8 cellular contexts compared by ENCODE assay signal in genomic region chr2:169823996-169824372, GRCh38. TPM values are rescaled to one million over a fixed set of nuclear protein-coding genes. Genes with fewer than 3 reads are reported as not detected.
DNase-seq lines count a peak whose midpoint lies in the region; ATAC-seq and TF ChIP-seq lines count a peak whose summit lies in the region.

No MANE protein-coding gene starts in this region.

- CTCF ChIA-PET in Caco-2 (lab: Charles Lee): interaction anchor here (1.4 kb wide), 2 partner anchors 53 to 104 kb away, joined by 4 to 9 read pairs; no protein-coding TSS in a partner anchor

- in situ Hi-C loops in G401 (cut with HindIII; ENCODE audit: low sequenced_read_pairs): no loop called here

- no peaks in the 10 kb centered on the region for H3K9me3 Mint-ChIP-seq in Caco-2 (ENCODE audit: unreplicated experiment)

- no peaks in the 10 kb centered on the region for H3K27me3 Mint-ChIP-seq in Caco-2 (ENCODE audit: insufficient read depth, unreplicated experiment)

- H3K36me3 Mint-ChIP-seq in Caco-2 (ENCODE audit: insufficient read depth, unreplicated experiment): peaks cover 35% of the 10 kb centered on the region

- H3K4ac ChIP-seq in neuronal stem cell (ENCODE audit: low read length): no peak overlapping the region

- no peak for TF ChIP-seq CTCF in Caco-2 (IDR thresholded peaks at IDR 0.05; ENCODE audit: insufficient read depth in 1 of 2, low read depth in 1 of 2, low read length in 1 of 2, severe bottlenecking in 1 of 2, unreplicated experiment in 1 of 2)

- H3K9me3 ChIP-seq in Caco-2 (no peaks in the 10 kb centered on the region), endocrine pancreas (ENCODE audit: control insufficient read depth, low read length) (no peaks in the 10 kb centered on the region), neuronal stem cell (replicated peaks in 1 of 2; ENCODE audit: control insufficient read depth in 2 of 2, insufficient read depth in 1 of 2, low read depth in 1 of 2, low read length in 2 of 2) (no peaks in the 10 kb centered on the region)

- H2AK5ac ChIP-seq in neuronal stem cell (ENCODE audit: low read depth, low read length): no peak overlapping the region

- peak overlapping the region; percentile 27 for H3K4me2 ChIP-seq in neuronal stem cell (ENCODE audit: insufficient read depth, low read length, poor library complexity, severe bottlenecking)

- H2BK12ac ChIP-seq in neuronal stem cell (ENCODE audit: low read length): no peak overlapping the region

- H3K9ac ChIP-seq in endocrine pancreas (ENCODE audit: control insufficient read depth, insufficient read depth, low read length) (peak overlapping the region; percentile 96), neuronal stem cell (ENCODE audit: low read depth, low read length, poor library complexity) (no peak overlapping the region)

- H3K4me1 ChIP-seq in Caco-2 (peaks cover 4% of the 10 kb centered on the region), endocrine pancreas (ENCODE audit: control insufficient read depth, insufficient read depth, low read length) (peaks cover 6% of the 10 kb centered on the region), neuronal stem cell (ENCODE audit: control insufficient read depth in 2 of 2, insufficient read depth in 1 of 2, low read depth in 1 of 2, low read length in 2 of 2) (peaks cover 4 to 10% of the 10 kb centered on the region in 2 donors)

- no peak overlapping the region for H4K8ac ChIP-seq in neuronal stem cell (ENCODE audit: low read depth, low read length)

- DNase-seq in Caco-2 (no peak), NCI-H2171 treated with DMSO at 0.1 percent for 48 hours (lab: John Stamatoyannopoulos, UW) (peak; percentile 81), neuronal stem cell (ENCODE audit: low spot score) (no peak), RPMI8226 (no peak), NCI-H2227 treated with DMSO at 0.1 percent for 48 hours (lab: John Stamatoyannopoulos, UW) (no peak), G401 (ENCODE audit: low spot score) (no peak)

- no peak overlapping the region for H3K14ac ChIP-seq in neuronal stem cell (ENCODE audit: low read length)

- no peak overlapping the region for H4K91ac ChIP-seq in neuronal stem cell (ENCODE audit: low read depth, low read length, poor library complexity)

- H2BK15ac ChIP-seq in neuronal stem cell (ENCODE audit: low read length): no peak overlapping the region

- H3K18ac ChIP-seq in neuronal stem cell (ENCODE audit: low read length): no peak overlapping the region

- WGBS in neuronal stem cell (ENCODE audit: extremely low coverage in 2 of 2, insufficient read length in 2 of 2, insufficient replicate concordance in 1 of 2), 2 donors: no CpG with 5 or more reads among the region's 4 CpGs

- peak overlapping the region; percentile 69 for H3K4me3 Mint-ChIP-seq in Caco-2 (ENCODE audit: unreplicated experiment)

- POLR2A ChIA-PET in Caco-2 (lab: Charles Lee): interaction anchor here (0.5 kb wide), 1 partner anchor 25 kb away, joined by 14 read pairs; no protein-coding TSS in a partner anchor

- no peak overlapping the region for H2BK120ac ChIP-seq in neuronal stem cell (ENCODE audit: low read depth, low read length)

- BruUV-seq in Caco-2 (replicated peaks; lab: Mats Ljungman, UMichigan): TSS peak; percentile 65

- H3K27ac Mint-ChIP-seq in Caco-2 (ENCODE audit: unreplicated experiment): peak overlapping the region; percentile 68

- ATAC-seq in HG03457 (IDR thresholded peaks at IDR 0.05; ENCODE audit: unreplicated experiment): no peak

- H3K36me3 ChIP-seq in Caco-2 (ENCODE audit: control insufficient read depth, insufficient read depth, low read length) (no peaks in the 10 kb centered on the region), endocrine pancreas (ENCODE audit: control insufficient read depth, insufficient read depth, low read length) (no peaks in the 10 kb centered on the region), neuronal stem cell (replicated peaks in 1 of 2; ENCODE audit: control insufficient read depth in 2 of 2, insufficient read depth in 2 of 2, low read length in 2 of 2) (peaks cover 0 to 40% of the 10 kb centered on the region in 2 donors)

- no peak overlapping the region for H3K23ac ChIP-seq in neuronal stem cell (ENCODE audit: low read depth, low read length, poor library complexity)

- H3K27ac ChIP-seq in neuronal stem cell (replicated peaks; ENCODE audit: low read length): no peak overlapping the region

- no peak overlapping the region for H2BK5ac ChIP-seq in neuronal stem cell (ENCODE audit: low read length)

- no peaks in the 10 kb centered on the region for H3K27me3 ChIP-seq in Caco-2 (replicated peaks; ENCODE audit: control insufficient read depth, insufficient read depth, low read length)
- H3K27me3 ChIP-seq in endocrine pancreas (ENCODE audit: control insufficient read depth, insufficient read depth, low read length): no peaks in the 10 kb centered on the region
- no peaks in the 10 kb centered on the region for H3K27me3 ChIP-seq in neuronal stem cell (ENCODE audit: control insufficient read depth in 3 of 3, insufficient read depth in 3 of 3, low read depth in 1 of 3, low read length in 3 of 3)

- intact Hi-C loops in Caco-2 (cut with micrococcal nuclease; ENCODE audit: unreplicated experiment): no loop called here

- H3K4me3 ChIP-seq in Caco-2 (ENCODE audit: low read depth, low read length): peak overlapping the region; percentile 81
- H3K4me3 ChIP-seq in endocrine pancreas (ENCODE audit: control insufficient read depth, insufficient read depth, low read length): peak overlapping the region; percentile 94
- peak overlapping the region; percentile 90 to 91 for H3K4me3 ChIP-seq in neuronal stem cell (ENCODE audit: low read length in 2 of 2)

- H3K4me1 Mint-ChIP-seq in Caco-2 (ENCODE audit: low read depth, unreplicated experiment): peaks cover 18% of the 10 kb centered on the region

- peaks cover 4% of the 10 kb centered on the region for H3K79me1 ChIP-seq in neuronal stem cell (ENCODE audit: low read depth, low read length)

- H2AFZ ChIP-seq in neuronal stem cell (ENCODE audit: low read length): peak overlapping the region; percentile 96

RNA-seq across cellular contexts. Expression of gene METTL5, which starts 0.7 kb away (rescaled TPM):
- 75.1 and 82.4 TPM in 2 replicates for total RNA-seq in Caco-2 (2022)
- 121 TPM for polyA plus RNA-seq in neuronal stem cell (2013, experiment 1 of 2)
- 124 TPM for polyA plus RNA-seq in neuronal stem cell (2013, experiment 2 of 2)
- total RNA-seq in G401 (2014; rRNA removed; shearing (Covaris generic)): 85.8 and 87.3 TPM in 2 replicates

RNA-seq across cellular contexts. Expression of gene UBR3, which starts 3.3 kb away (rescaled TPM):
- total RNA-seq in Caco-2 (2022): 32.6 and 35.7 TPM in 2 replicates
- 10.9 TPM for polyA plus RNA-seq in neuronal stem cell (2013, experiment 1 of 2)
- 11.4 TPM for polyA plus RNA-seq in neuronal stem cell (2013, experiment 2 of 2)
- total RNA-seq in G401 (2014; rRNA removed; shearing (Covaris generic)): 20.2 and 24.9 TPM in 2 replicates

RNA-seq across cellular contexts. Expression of gene SSB, which starts 25.3 kb away (rescaled TPM):
- 209 and 215 TPM in 2 replicates for total RNA-seq in Caco-2 (2022)
- polyA plus RNA-seq in neuronal stem cell (2013, experiment 1 of 2): 303 TPM
- polyA plus RNA-seq in neuronal stem cell (2013, experiment 2 of 2): 305 TPM
- 110 and 159 TPM in 2 replicates for total RNA-seq in G401 (2014; rRNA removed; shearing (Covaris generic))
